In genomic region chr2:8872821-8873432, GRCh38 we compare ENCODE assay signal across 8 cellular contexts. TPM values are rescaled to one million over a fixed set of nuclear protein-coding genes. Genes with fewer than 3 reads are reported as not detected.
DNase-seq lines count a peak whose midpoint lies in the region; ATAC-seq, FAIRE-seq and TF ChIP-seq lines count a peak whose summit lies in the region.

No MANE protein-coding gene starts in this region.

- no peaks in the 10 kb centered on the region for H3K27me3 ChIP-seq in AG04450 (ENCODE audit: control insufficient read depth, insufficient read depth, low read length)

- no peaks in the 10 kb centered on the region for H3K9me3 ChIP-seq in AG04450 (ENCODE audit: control insufficient read depth, insufficient read depth, low read length)
- no peaks in the 10 kb centered on the region for H3K9me3 ChIP-seq in kidney (ENCODE audit: control insufficient read depth in 1 of 2, low read length in 2 of 2)

- intact Hi-C loops in kidney (cut with DNase I), result loop anchor here (10.0 kb wide), 1 partner anchor 262 kb away; no protein-coding TSS in a partner anchor

- POLR2A ChIA-PET in AG04450 (lab: Yijun Ruan, JAX), result no interaction called here

- H3K36me3 ChIP-seq in kidney (ENCODE audit: control insufficient read depth in 1 of 2, insufficient read depth in 2 of 2, low read length in 2 of 2), result no peaks in the 10 kb centered on the region

- H3K9ac ChIP-seq in kidney (ENCODE audit: low read length in 2 of 2), result no peak overlapping the region

- FAIRE-seq in GM12892 (lab: Jason Lieb, UNC) (peak; percentile 30), kidney (lab: Jason Lieb, UNC) (peak; percentile 95)

- no peak overlapping the region for H3K4me3 ChIP-seq in AG04450 (ENCODE audit: low read depth, low read length)
- no peak overlapping the region for H3K4me3 ChIP-seq in kidney (ENCODE audit: low read length in 2 of 2)

- ATAC-seq in GM19455 (IDR thresholded peaks at IDR 0.05; ENCODE audit: unreplicated experiment), result no peak

- peak; percentile 74 for TF ChIP-seq CTCF in AG04450 (IDR thresholded peaks at IDR 0.05; ENCODE audit: low read depth, low read length)
- TF ChIP-seq CTCF in kidney (IDR thresholded peaks at IDR 0.05; ENCODE audit: borderline replicate concordance, extremely low read depth, insufficient read depth), result peak; percentile 57

- H3K27ac ChIP-seq in AG04450 (ENCODE audit: low read depth, low read length), result no peak overlapping the region
- no peak overlapping the region for H3K27ac ChIP-seq in kidney (ENCODE audit: low read depth in 2 of 2, low read length in 2 of 2)

- TF ChIP-seq POLR2A in GM12892 (IDR thresholded peaks at IDR 0.05; ENCODE audit: low read depth, low read length), result no peak

- CTCF ChIA-PET in AG04450 (lab: Charles Lee), result interaction anchor here (0.5 to 3.8 kb wide), 29 partner anchors 9 to 498 kb away, joined by 3 to 61 read pairs (median 5); no protein-coding TSS in a partner anchor

- H3K4me1 ChIP-seq in kidney (ENCODE audit: control insufficient read depth in 1 of 2, insufficient read depth in 1 of 2, low read depth in 1 of 2, low read length in 2 of 2), result no peaks in the 10 kb centered on the region

- peak; percentile 47 for DNase-seq in AG04450 (ENCODE audit: low read depth, low spot score)
- DNase-seq in GM12892 (ENCODE audit: insufficient read length), result no peak
- DNase-seq in NCI-H2081 (lab: John Stamatoyannopoulos, UW), result peak; percentile 71 to 79
- peak; percentile 67 for DNase-seq in amniotic epithelial cell (ENCODE audit: low read depth)
- no peak for DNase-seq in kidney
- no peak for DNase-seq in OCI-M2 (lab: John Stamatoyannopoulos, UW; ENCODE audit: unreplicated experiment)
- DNase-seq in activated T-cell treated with anti-CD3 and anti-CD28 coated beads, Interleukin-2, amount 50 U/mL, for 48 hours, result no peak

RNA-seq across cellular contexts. Expression of gene KIDINS220, which starts 35.5 kb away (rescaled TPM):
- polyA plus RNA-seq in AG04450 (2011; rRNA removed), result 49.1 and 64.7 TPM in 2 replicates
- polyA minus RNA-seq in AG04450 (2011; rRNA and poly(A)+ RNA removed), result 142 and 146 TPM in 2 replicates
- 16.9 TPM for polyA plus RNA-seq in GM12892 (2012; ENCODE audit: missing spikeins)
- 56.6 TPM for total RNA-seq in kidney
- 12.3 TPM for polyA plus RNA-seq in kidney (ENCODE audit: insufficient read depth, low read depth, low replicate concordance)

Comparison
In these comparisons a context has a peak if more than half of its experiments do, and no peak if none do; other contexts are left out.
1. DNase-seq: peak in AG04450 (single experiment), NCI-H2081 (2 of 2) and amniotic epithelial cell (single experiment); none in GM12892 (single experiment), kidney (single experiment), OCI-M2 (single experiment) and activated T-cell treated with anti-CD3 and anti-CD28 coated beads, Interleukin-2, amount 50 U/mL, for 48 hours (0 of 2).